ENCODE assay signal across 8 cellular contexts in the genomic region with DNA sequence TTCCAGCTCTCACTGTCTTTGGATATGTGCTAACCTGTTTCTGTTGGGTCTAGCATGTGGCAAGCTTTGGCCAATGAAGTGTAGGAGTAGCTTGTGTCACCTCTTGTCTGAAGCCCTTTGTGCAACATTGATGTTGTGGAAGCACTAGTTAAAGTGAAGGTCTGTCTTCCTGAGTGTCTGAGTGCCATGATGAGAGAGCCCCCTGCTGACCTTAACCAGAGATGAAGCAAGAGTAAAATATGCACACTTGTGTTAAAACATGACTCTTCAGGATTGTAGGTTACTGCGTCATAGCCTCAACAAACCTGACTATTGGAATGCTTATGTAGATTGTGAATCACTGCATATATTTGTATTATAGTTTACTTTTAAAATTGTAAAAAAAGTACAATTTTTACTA.
DNase-seq lines count a peak whose midpoint lies in the region; ATAC-seq and TF ChIP-seq lines count a peak whose summit lies in the region.

No MANE protein-coding gene starts in this region.

- intact Hi-C loops in psoas muscle (cut with DNase I): no loop called here

- no peaks in the 10 kb centered on the region for H3K27me3 ChIP-seq in psoas muscle (ENCODE audit: insufficient read depth in 3 of 3, low read length in 2 of 3)

- no peak overlapping the region for H3K4me3 Mint-ChIP-seq in osteocyte (ENCODE audit: unreplicated experiment)
- no peak overlapping the region for H3K4me3 Mint-ChIP-seq in stimulated activated naive CD8-positive, alpha-beta T cell treated with anti-CD3 and anti-CD28 coated beads, Interleukin-15, amount 100 ng/mL, for 72 hours

- ATAC-seq in psoas muscle (no peak), HG03442 (IDR thresholded peaks at IDR 0.05; ENCODE audit: unreplicated experiment) (no peak)
- ATAC-seq in stimulated activated naive CD8-positive, alpha-beta T cell treated with anti-CD3 and anti-CD28 coated beads, Interleukin-15, amount 100 ng/mL, for 72 hours: no peak

- H3K36me3 ChIP-seq in psoas muscle (ENCODE audit: insufficient read depth in 1 of 2, low read depth in 1 of 2): no peaks in the 10 kb centered on the region

- H3K4me1 Mint-ChIP-seq in osteocyte (ENCODE audit: unreplicated experiment): peaks cover 1% of the 10 kb centered on the region
- no peaks in the 10 kb centered on the region for H3K4me1 Mint-ChIP-seq in stimulated activated naive CD8-positive, alpha-beta T cell treated with anti-CD3 and anti-CD28 coated beads, Interleukin-15, amount 100 ng/mL, for 72 hours

- no peaks in the 10 kb centered on the region for H3K27me3 Mint-ChIP-seq in osteocyte (ENCODE audit: unreplicated experiment)
- no peaks in the 10 kb centered on the region for H3K27me3 Mint-ChIP-seq in stimulated activated naive CD8-positive, alpha-beta T cell treated with anti-CD3 and anti-CD28 coated beads, Interleukin-15, amount 100 ng/mL, for 72 hours

- H3K36me3 Mint-ChIP-seq in osteocyte (ENCODE audit: unreplicated experiment): no peaks in the 10 kb centered on the region

- H3K27ac ChIP-seq in psoas muscle: no peak overlapping the region

- H3K4me3 ChIP-seq in choroid plexus epithelial cell (ENCODE audit: low read depth, low read length): no peak overlapping the region
- H3K4me3 ChIP-seq in psoas muscle: no peak overlapping the region

- no peaks in the 10 kb centered on the region for H3K9me3 ChIP-seq in psoas muscle

- H3K27ac Mint-ChIP-seq in osteocyte (ENCODE audit: unreplicated experiment): no peak overlapping the region
- no peak overlapping the region for H3K27ac Mint-ChIP-seq in stimulated activated naive CD8-positive, alpha-beta T cell treated with anti-CD3 and anti-CD28 coated beads, Interleukin-15, amount 100 ng/mL, for 72 hours

- DNase-seq in HK-2 (ENCODE audit: unreplicated experiment) (peak; percentile 2), NCI-H526 treated with DMSO at 0.1 percent for 48 hours (lab: John Stamatoyannopoulos, UW) (peak; percentile 4), choroid plexus epithelial cell (ENCODE audit: low read depth) (peak; percentile 91), osteocyte (ENCODE audit: extremely low spot score, unreplicated experiment) (no peak), psoas muscle (no peak), GM19238 (ENCODE audit: insufficient read length, low spot score) (no peak)
- no peak for DNase-seq in stimulated activated naive CD8-positive, alpha-beta T cell treated with anti-CD3 and anti-CD28 coated beads, Interleukin-15, amount 100 ng/mL, for 72 hours

- no peaks in the 10 kb centered on the region for H3K4me1 ChIP-seq in psoas muscle

- WGBS in psoas muscle, 3 donors: 73 to 95% (median 76%) methylated on average over 1 of the region's 1 CpG

- TF ChIP-seq CTCF in choroid plexus epithelial cell (conservative IDR thresholded peaks at IDR 0.05; ENCODE audit: low read depth, low read length) (peak; percentile 41), osteocyte (IDR thresholded peaks at IDR 0.05) (peak; percentile 48), psoas muscle (IDR thresholded peaks at IDR 0.05) (no peak)

- no peaks in the 10 kb centered on the region for H3K9me3 Mint-ChIP-seq in osteocyte (ENCODE audit: unreplicated experiment)
- H3K9me3 Mint-ChIP-seq in stimulated activated naive CD8-positive, alpha-beta T cell treated with anti-CD3 and anti-CD28 coated beads, Interleukin-15, amount 100 ng/mL, for 72 hours: no peaks in the 10 kb centered on the region

Comparison
In these comparisons a context has a peak if more than half of its experiments do, and no peak if none do; other contexts are left out.
1. DNase-seq: peak in HK-2 (single experiment), NCI-H526 treated with DMSO at 0.1 percent for 48 hours (single experiment) and choroid plexus epithelial cell (single experiment); none in osteocyte (single experiment), psoas muscle (0 of 2), stimulated activated naive CD8-positive, alpha-beta T cell treated with anti-CD3 and anti-CD28 coated beads, Interleukin-15, amount 100 ng/mL, for 72 hours (0 of 2) and GM19238 (single experiment).